In the genomic region with DNA sequence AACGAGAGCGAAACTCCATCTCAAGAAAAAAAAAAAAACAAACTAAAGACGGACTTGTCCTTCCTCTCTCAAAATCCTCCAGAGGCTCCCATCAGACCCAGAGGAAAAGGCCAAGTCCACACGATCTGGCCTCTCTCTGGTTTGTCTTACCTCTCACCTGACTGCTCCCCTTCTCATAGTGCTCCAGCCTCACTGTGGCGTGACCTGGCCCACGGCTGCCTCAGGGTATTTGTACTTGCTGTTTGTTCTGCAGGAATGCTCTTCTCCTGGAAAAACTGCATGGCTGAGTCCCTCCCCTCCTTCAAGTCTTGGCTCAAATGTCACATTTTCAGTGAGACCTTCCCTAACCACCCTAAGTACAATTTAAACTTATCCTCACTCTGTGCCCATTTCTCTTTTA, we compare ENCODE assay signal across 28 cellular contexts. TPM values are rescaled to one million over a fixed set of nuclear protein-coding genes. Genes with fewer than 3 reads are reported as not detected.
DNase-seq lines count a peak whose midpoint lies in the region; ATAC-seq, FAIRE-seq and TF ChIP-seq lines count a peak whose summit lies in the region.
"Had no signal": no experiment of that assay in that cellular context is flagged by ENCODE, and none has a peak within 500 bp of the region (broad histone marks: within the 10 kb centered on the region; RNA-seq: fewer than 3 reads in every experiment).

No MANE protein-coding gene starts in this region.

- no peak for TF ChIP-seq EP300 in A549 (IDR thresholded peaks at IDR 0.05)

- peak overlapping the region; percentile 42 for H3K4me2 ChIP-seq in A549
- H3K4me2 ChIP-seq in Karpas-422 (ENCODE audit: low read depth, low read length, poor library complexity, severe bottlenecking) = no peak overlapping the region
- H3K4me2 ChIP-seq in keratinocyte (ENCODE audit: control insufficient read depth, extremely low read depth, insufficient read depth, low read depth, low read length) = peak overlapping the region; percentile 68

- no peaks in the 10 kb centered on the region for H3K9me2 ChIP-seq in Karpas-422 (replicated peaks; ENCODE audit: insufficient read depth, low read length)

- H3K27me3 ChIP-seq in Karpas-422 (ENCODE audit: low read length) = no peaks in the 10 kb centered on the region
- no peaks in the 10 kb centered on the region for H3K27me3 ChIP-seq in brain microvascular endothelial cell (replicated peaks)
- no peaks in the 10 kb centered on the region for H3K27me3 ChIP-seq in keratinocyte (ENCODE audit: control insufficient read depth, extremely low read depth, insufficient read depth, low read length)
- H3K27me3 ChIP-seq in upper lobe of right lung = no peaks in the 10 kb centered on the region
- H3K27me3 ChIP-seq: BE2C, cardiac muscle cell had no signal

- TF ChIP-seq CTCF in A549 (IDR thresholded peaks at IDR 0.05) (no peak), brain microvascular endothelial cell (IDR thresholded peaks at IDR 0.05; ENCODE audit: low read depth, low read length, missing control alignments) (no peak), keratinocyte (optimal IDR thresholded peaks at IDR 0.05 in 1 of 3, IDR thresholded peaks at IDR 0.05 in 1 of 3, conservative IDR thresholded peaks at IDR 0.05 in 1 of 3; ENCODE audit: extremely low read depth in 1 of 3, insufficient read depth in 2 of 3, low read length in 3 of 3) (no peak), upper lobe of right lung (IDR thresholded peaks at IDR 0.05) (no peak)

- H4K20me1 ChIP-seq in Karpas-422 (ENCODE audit: insufficient read depth, low read depth, low read length) (no peaks in the 10 kb centered on the region), keratinocyte (ENCODE audit: control insufficient read depth, extremely low read depth, insufficient read depth, low read length) (no peaks in the 10 kb centered on the region)

- H3K27ac ChIP-seq in A549 (peak overlapping the region in 1 of 2 experiments; percentile 35; a peak in 1 of 6 replicates), Karpas-422 (ENCODE audit: low read length) (peak overlapping the region; percentile 56), brain microvascular endothelial cell (no peak overlapping the region), keratinocyte (ENCODE audit: control insufficient read depth, insufficient read depth, low read length) (peak overlapping the region; percentile 56), upper lobe of right lung (no peak overlapping the region)
- H3K27ac ChIP-seq: skin epidermis, WERI-Rb-1 had no signal

- DNase-seq in A549 (ENCODE audit: low read depth in 1 of 2, low spot score in 1 of 2) = peak in 1 of 2 experiments; percentile 14
- DNase-seq in Karpas-422 = no peak
- peak; percentile 5 for DNase-seq in brain microvascular endothelial cell
- no peak for DNase-seq in keratinocyte (ENCODE audit: low read depth, low spot score)
- DNase-seq in DMS53 (lab: John Stamatoyannopoulos, UW) = no peak
- DNase-seq in midbrain (lab: John Stamatoyannopoulos, UW) = no peak
- no peak for DNase-seq in NCI-H2171 treated with DMSO at 0.1 percent for 48 hours (lab: John Stamatoyannopoulos, UW)
- DNase-seq in upper lobe of right lung = no peak
- DNase-seq: activated CD4-positive, alpha-beta T cell treated with anti-CD3 and anti-CD28 coated beads, Interleukin-2, amount 10 ng/mL, durations not matched to agents 7 days and 5 days; anterior cingulate cortex; BE2C; COR-L47; cortex of kidney; DND-41; endodermal cell; glutamatergic neuron; H7; MM.1S; NCI-H1417; NCI-H510A; stimulated activated CD4-positive, alpha-beta T cell treated with anti-CD3 and anti-CD28 coated beads, Interleukin-2, amount 100 ng/mL, for 24 hours; substantia nigra; WERI-Rb-1 had no signal

- H3K79me2 ChIP-seq in Karpas-422 (ENCODE audit: low read length) (peaks cover 6% of the 10 kb centered on the region; the same call in 1 of the 2 replicates), keratinocyte (ENCODE audit: control insufficient read depth, insufficient read depth, low read length) (no peaks in the 10 kb centered on the region)

- H3K9ac ChIP-seq in Karpas-422 (ENCODE audit: low read length) (0 out of 2 replicates have a peak overlapping the region, but pooled peaks have one; percentile 19), keratinocyte (ENCODE audit: control insufficient read depth, extremely low read depth, insufficient read depth, low read length) (no peak overlapping the region)

- 47% methylated on average over 6 of the region's 6 CpGs for WGBS in A549 (ENCODE audit: missing lambda C conversion rate)

- FAIRE-seq in A549 (lab: Jason Lieb, UNC) = no peak
- FAIRE-seq in keratinocyte (lab: Jason Lieb, UNC) = peak; percentile 60
- FAIRE-seq: GM12878, RCC 7860, urothelium cell line had no signal

- in situ Hi-C loops in brain microvascular endothelial cell (cut with HindIII; ENCODE audit: low pct_ligation_motif_present, low sequenced_read_pairs) = no loop called here

- CTCF ChIA-PET in A549 (lab: Yijun Ruan, JAX) = no interaction called here

- H3K4me1 ChIP-seq in A549 = peaks cover 27% of the 10 kb centered on the region
- H3K4me1 ChIP-seq in Karpas-422 (ENCODE audit: low read length) = peaks cover 64% of the 10 kb centered on the region
- peaks cover 24% of the 10 kb centered on the region for H3K4me1 ChIP-seq in keratinocyte (ENCODE audit: control insufficient read depth, extremely low read depth, insufficient read depth, low read length)
- peaks cover 6% of the 10 kb centered on the region for H3K4me1 ChIP-seq in upper lobe of right lung
- H3K4me1 ChIP-seq: BE2C had no signal

- TF ChIP-seq POLR2A in A549 (IDR thresholded peaks at IDR 0.05; ENCODE audit: low read length) = no peak

- H3K9me3 ChIP-seq in A549 (no peaks in the 10 kb centered on the region), Karpas-422 (ENCODE audit: low read length) (no peaks in the 10 kb centered on the region), keratinocyte (ENCODE audit: control insufficient read depth, low read depth, low read length) (no peaks in the 10 kb centered on the region), upper lobe of right lung (no peaks in the 10 kb centered on the region)
- H3K9me3 ChIP-seq: BE2C had no signal

- ATAC-seq in A549 (peak in 1 of 2 experiments; percentile 55; a peak in 3 of 6 replicates), upper lobe of right lung (no peak)
- ATAC-seq: GM12878 had no signal

- intact Hi-C loops in upper lobe of right lung (cut with DNase I) = no loop called here

- H3K36me3 ChIP-seq in Karpas-422 (ENCODE audit: insufficient read depth, low read length) (no peaks in the 10 kb centered on the region; the same call in 1 of the 2 replicates), brain microvascular endothelial cell (replicated peaks) (no peaks in the 10 kb centered on the region), keratinocyte (ENCODE audit: control insufficient read depth in 2 of 2, extremely low read depth in 1 of 2, insufficient read depth in 2 of 2, low read length in 2 of 2) (no peaks in the 10 kb centered on the region), upper lobe of right lung (no peaks in the 10 kb centered on the region)
- H3K36me3 ChIP-seq: BE2C, cardiac muscle cell, WERI-Rb-1 had no signal

- POLR2A ChIA-PET in A549 (lab: Yijun Ruan, JAX) = no interaction called here

- H2AFZ ChIP-seq in Karpas-422 (ENCODE audit: low read length) (peak overlapping the region; percentile 41; the same call in 1 of the 2 replicates), keratinocyte (ENCODE audit: control insufficient read depth, low read length) (peak overlapping the region; percentile 17)

- no peak for TF ChIP-seq RAD21 in A549 (conservative IDR thresholded peaks at IDR 0.05 in 1 of 2, IDR thresholded peaks at IDR 0.05 in 1 of 2)

- no peak overlapping the region for H3K4me3 ChIP-seq in A549
- no peak overlapping the region for H3K4me3 ChIP-seq in Karpas-422 (ENCODE audit: low read length)
- H3K4me3 ChIP-seq in brain microvascular endothelial cell (ENCODE audit: low read depth, low read length) = no peak overlapping the region
- H3K4me3 ChIP-seq in keratinocyte (ENCODE audit: control insufficient read depth in 2 of 3, extremely low read depth in 1 of 3, insufficient read depth in 2 of 3, low read depth in 1 of 3, low read length in 3 of 3) = no peak overlapping the region
- H3K4me3 ChIP-seq in upper lobe of right lung = no peak overlapping the region
- H3K4me3 ChIP-seq: cardiac muscle cell, GM12878, skin epidermis had no signal

- H3K9me1 ChIP-seq in keratinocyte (ENCODE audit: control insufficient read depth, extremely low read depth, insufficient read depth, low read length) = no peaks in the 10 kb centered on the region

- dilution Hi-C loops in keratinocyte (cut with MboI; ENCODE audit: extremely low pct_ligation_motif_present, low sequenced_read_pairs) = no loop called here

RNA-seq across cellular contexts. Expression of a gene that starts 8.0 kb away (rescaled TPM):
- 15.0 and 22.2 TPM in 2 replicates for polyA plus RNA-seq in A549 (2011; rRNA removed)
- 4.7 and 5.0 TPM in 2 replicates for polyA plus RNA-seq in A549 (2012; cell fraction: cytosol; rRNA removed)
- 2.7 and 3.7 TPM in 2 replicates for polyA plus RNA-seq in A549 (2012; cell fraction: nucleus; rRNA removed)
- polyA plus RNA-seq in A549 (2017; fragmentation: RNase III; extraction: RNeasy Plus Mini Kit Qiagen cat#74134 plus additional on column Dnase treatment) = 6.4 to 6.9 TPM (median 6.6 TPM) in 3 replicates
- polyA minus RNA-seq in A549 (2011; rRNA and poly(A)+ RNA removed) = 23.7 and 26.5 TPM in 2 replicates
- total RNA-seq in Karpas-422 (2014; rRNA removed; shearing (Covaris generic); ENCODE audit: low replicate concordance) = 78.1 and 141 TPM in 2 replicates
- polyA plus RNA-seq in keratinocyte = 8.2 to 15.1 TPM (median 11.3 TPM) in 3 replicates
- 30.8 TPM for polyA plus RNA-seq in keratinocyte (2011; ENCODE audit: low read depth)
- polyA plus RNA-seq in keratinocyte (2011; cell fraction: cytosol; rRNA removed) = 6.8 and 11.0 TPM in 2 replicates
- 13.7 and 23.3 TPM in 2 replicates for polyA plus RNA-seq in keratinocyte (2011; cell fraction: nucleus; rRNA removed)
- 8.3 and 20.5 TPM in 2 replicates for polyA plus RNA-seq in keratinocyte (2012; ENCODE audit: low replicate concordance)
- 14.8 to 87.2 TPM (median 38.5 TPM) in 3 replicates for polyA minus RNA-seq in keratinocyte
- 15.9 TPM for polyA minus RNA-seq in keratinocyte (2011; cell fraction: cytosol; rRNA and poly(A)+ RNA removed)
- 49.0 and 84.9 TPM in 2 replicates for polyA minus RNA-seq in keratinocyte (2011; cell fraction: nucleus; rRNA and poly(A)+ RNA removed)
- total RNA-seq in upper lobe of right lung = 40.5 TPM

RNA-seq across cellular contexts. Expression of a gene that starts 27.5 kb away (rescaled TPM):
- polyA plus RNA-seq in A549 (2011; rRNA removed) = 173 and 222 TPM in 2 replicates
- polyA plus RNA-seq in A549 (2012; cell fraction: cytosol; rRNA removed) = 78.0 and 85.1 TPM in 2 replicates
- polyA plus RNA-seq in A549 (2012; cell fraction: nucleus; rRNA removed) = 46.9 and 71.9 TPM in 2 replicates
- 256 to 269 TPM (median 265 TPM) in 3 replicates for polyA plus RNA-seq in A549 (2017; fragmentation: RNase III; extraction: RNeasy Plus Mini Kit Qiagen cat#74134 plus additional on column Dnase treatment)
- polyA minus RNA-seq in A549 (2011; rRNA and poly(A)+ RNA removed) = 17.6 and 20.0 TPM in 2 replicates
- total RNA-seq in Karpas-422 (2014; rRNA removed; shearing (Covaris generic); ENCODE audit: low replicate concordance) = 430 and 561 TPM in 2 replicates
- polyA plus RNA-seq in keratinocyte = 110 to 245 TPM (median 142 TPM) in 3 replicates
- polyA plus RNA-seq in keratinocyte (2011; ENCODE audit: low read depth) = 89.4 TPM
- 146 and 208 TPM in 2 replicates for polyA plus RNA-seq in keratinocyte (2011; cell fraction: cytosol; rRNA removed)
- 80.9 and 133 TPM in 2 replicates for polyA plus RNA-seq in keratinocyte (2011; cell fraction: nucleus; rRNA removed)
- 167 and 266 TPM in 2 replicates for polyA plus RNA-seq in keratinocyte (2012; ENCODE audit: low replicate concordance)
- polyA minus RNA-seq in keratinocyte = 13.2 to 72.1 TPM (median 20.4 TPM) in 3 replicates
- polyA minus RNA-seq in keratinocyte (2011; cell fraction: cytosol; rRNA and poly(A)+ RNA removed) = 154 TPM
- 16.4 and 24.3 TPM in 2 replicates for polyA minus RNA-seq in keratinocyte (2011; cell fraction: nucleus; rRNA and poly(A)+ RNA removed)
- total RNA-seq in upper lobe of right lung = 170 TPM

Comparison
In these comparisons a context has a peak if more than half of its experiments do, and no peak if none do; other contexts are left out.
1. H3K27ac ChIP-seq: peak in Karpas-422 (single experiment) and keratinocyte (single experiment); none in brain microvascular endothelial cell (single experiment) and upper lobe of right lung (single experiment).